11 cellular contexts compared by ENCODE assay signal in the genomic region with DNA sequence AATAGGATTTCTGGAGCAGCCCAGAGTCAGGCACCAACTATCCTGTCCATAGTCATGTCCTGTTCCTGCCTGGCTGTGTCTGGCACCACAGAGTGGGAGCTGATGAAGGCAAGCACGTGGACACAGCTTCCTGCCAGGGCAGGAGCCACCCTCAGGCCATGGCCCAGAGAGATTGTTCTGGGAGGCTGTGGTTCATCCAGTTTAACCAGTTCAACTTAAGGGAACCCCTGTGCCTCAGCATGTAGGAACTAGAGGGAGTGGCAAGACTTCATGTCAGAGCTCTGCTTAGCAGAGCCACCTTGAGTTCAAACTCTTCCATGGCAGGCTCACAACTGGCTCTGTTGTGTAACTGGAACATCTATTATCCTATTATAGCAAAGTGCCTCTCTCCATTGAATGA.
DNase-seq lines count a peak whose midpoint lies in the region; ATAC-seq and TF ChIP-seq lines count a peak whose summit lies in the region.
"Had no signal": no experiment of that assay in that cellular context is flagged by ENCODE, and none has a peak within 500 bp of the region (broad histone marks: within the 10 kb centered on the region; RNA-seq: fewer than 3 reads in every experiment).

No MANE protein-coding gene starts in this region.

- H3K27ac ChIP-seq in GM23248, result no peak overlapping the region
- H3K27ac ChIP-seq in RWPE2 (ENCODE audit: poor library complexity, severe bottlenecking), result peak overlapping the region; percentile 29
- H3K27ac ChIP-seq in CD4-positive, alpha-beta memory T cell (ENCODE audit: low read depth, low read length), result no peak overlapping the region
- H3K27ac ChIP-seq: thyroid gland had no signal

- intact Hi-C loops in head of caudate nucleus (cut with DNase I), result loop anchor here (5.0 kb wide), 1 partner anchor 39 kb away; no protein-coding TSS in a partner anchor
- intact Hi-C loops in CD4-positive, alpha-beta memory T cell (cut with micrococcal nuclease), result no loop called here

- no peak overlapping the region for H3K9ac ChIP-seq in GM23248

- no peak overlapping the region for H3K4me3 Mint-ChIP-seq in CD4-positive, alpha-beta memory T cell

- in situ Hi-C loops in GM23248 (cut with MboI), result no loop called here

- peaks cover 0 to 6% (median 1%) of the 10 kb centered on the region in 8 donors for H3K9me3 Mint-ChIP-seq in CD4-positive, alpha-beta memory T cell

- H3K27me3 ChIP-seq in GM23248 (replicated peaks; ENCODE audit: insufficient read depth) (no peaks in the 10 kb centered on the region), RWPE2 (ENCODE audit: insufficient read depth, poor library complexity, severe bottlenecking) (no peaks in the 10 kb centered on the region)
- no peaks in the 10 kb centered on the region for H3K27me3 ChIP-seq in CD4-positive, alpha-beta memory T cell (ENCODE audit: insufficient read depth, low read length)
- H3K27me3 ChIP-seq: thyroid gland had no signal

- H3K9me2 ChIP-seq in GM23248 (ENCODE audit: insufficient read depth), result no peaks in the 10 kb centered on the region

- TF ChIP-seq CTCF in RWPE2 (IDR thresholded peaks at IDR 0.05; ENCODE audit: poor library complexity, severe bottlenecking), result peak; percentile 43

- POLR2A ChIA-PET in CD4-positive, alpha-beta memory T cell (lab: Charles Lee; ENCODE audit: partially characterized antibody), result no interaction called here

- DNase-seq in GM23248 (peak; percentile 32), RWPE2 (ENCODE audit: low spot score) (peak; percentile 73), head of caudate nucleus (peak; percentile 25 to 89 (median 70)), pons (ENCODE audit: low spot score) (peak; percentile 93), GF-D8 (lab: John Stamatoyannopoulos, UW) (no peak)
- no peak for DNase-seq in CD4-positive, alpha-beta memory T cell
- DNase-seq: activated CD8-positive, alpha-beta memory T cell treated with anti-CD3 and anti-CD28 coated beads for 24 hours; thyroid gland had no signal

- peak; percentile 96 for ATAC-seq in RWPE2 (ENCODE audit: low read depth)
- no peak for ATAC-seq in HG03097 (IDR thresholded peaks at IDR 0.05; ENCODE audit: low FRiP score, unreplicated experiment)
- no peak for ATAC-seq in GM18867 (IDR thresholded peaks at IDR 0.05; ENCODE audit: unreplicated experiment)
- ATAC-seq: GM12878 had no signal

- CTCF ChIA-PET in CD4-positive, alpha-beta memory T cell (lab: Charles Lee; ENCODE audit: partially characterized antibody), result no interaction called here

- H3K36me3 Mint-ChIP-seq in CD4-positive, alpha-beta memory T cell, result no peaks in the 10 kb centered on the region

- no peaks in the 10 kb centered on the region for H3K27me3 Mint-ChIP-seq in CD4-positive, alpha-beta memory T cell

- no peaks in the 10 kb centered on the region for H3K9me3 ChIP-seq in GM23248 (ENCODE audit: low read depth)
- H3K9me3 ChIP-seq in RWPE2 (ENCODE audit: severe bottlenecking), result no peaks in the 10 kb centered on the region
- no peaks in the 10 kb centered on the region for H3K9me3 ChIP-seq in CD4-positive, alpha-beta memory T cell (ENCODE audit: control insufficient read depth in 1 of 2, low read length in 2 of 2)
- H3K9me3 ChIP-seq: thyroid gland had no signal

- no peak overlapping the region for H3K4me2 ChIP-seq in GM23248 (ENCODE audit: unreplicated experiment)

- H2AFZ ChIP-seq in GM23248, result no peak overlapping the region

- H3K27ac Mint-ChIP-seq in CD4-positive, alpha-beta memory T cell, result no peak overlapping the region

- H3K4me3 ChIP-seq in GM23248 (no peak overlapping the region), RWPE2 (ENCODE audit: severe bottlenecking) (no peak overlapping the region)
- H3K4me3 ChIP-seq in CD4-positive, alpha-beta memory T cell (ENCODE audit: low read length in 2 of 2), result no peak overlapping the region
- H3K4me3 ChIP-seq: GM12878, thyroid gland had no signal

- no peaks in the 10 kb centered on the region for H3K79me2 ChIP-seq in GM23248 (ENCODE audit: insufficient read depth)

- H3F3A ChIP-seq in GM23248 (ENCODE audit: insufficient read depth), result 0 out of 2 replicates have a peak, but pooled peaks cover 6% of the 10 kb centered on the region

- no peaks in the 10 kb centered on the region for H3K4me1 Mint-ChIP-seq in CD4-positive, alpha-beta memory T cell

- peaks cover 18% of the 10 kb centered on the region for H3K4me1 ChIP-seq in GM23248 (ENCODE audit: insufficient read depth)
- peaks cover 22% of the 10 kb centered on the region for H3K4me1 ChIP-seq in RWPE2 (ENCODE audit: insufficient read depth, poor library complexity, severe bottlenecking)
- no peaks in the 10 kb centered on the region for H3K4me1 ChIP-seq in CD4-positive, alpha-beta memory T cell (ENCODE audit: insufficient read depth, low read length)
- H3K4me1 ChIP-seq: thyroid gland had no signal

- no peaks in the 10 kb centered on the region for H4K20me1 ChIP-seq in GM23248 (ENCODE audit: insufficient read depth)

- H3K36me3 ChIP-seq in GM23248 (ENCODE audit: low read depth) (no peaks in the 10 kb centered on the region), RWPE2 (ENCODE audit: low read depth) (no peaks in the 10 kb centered on the region)
- H3K36me3 ChIP-seq in CD4-positive, alpha-beta memory T cell (ENCODE audit: insufficient read depth, low read length), result no peaks in the 10 kb centered on the region
- H3K36me3 ChIP-seq: thyroid gland had no signal

- WGBS in GM23248 (ENCODE audit: low coverage in 1 of 2, low lambda C conversion rate in 2 of 2, missing lambda C conversion rate in 2 of 2), 2 experiments, result 64 to 81% methylated on average over 1 of the region's 1 CpG

Comparison
In these comparisons a context has a peak if more than half of its experiments do, and no peak if none do; other contexts are left out.
1. DNase-seq: peak in GM23248 (single experiment), RWPE2 (single experiment), head of caudate nucleus (42 of 42) and pons (single experiment); none in CD4-positive, alpha-beta memory T cell (0 of 5) and GF-D8 (single experiment).